ENCODE assay signal across 16 cellular contexts in genomic region chr3:72242326-72242725, GRCh38.
"Had no signal": no experiment of that assay in that cellular context is flagged by ENCODE, and none has a peak within 500 bp of the region (broad histone marks: within the 10 kb centered on the region; RNA-seq: fewer than 3 reads in every experiment).

No MANE protein-coding gene starts in this region.

- H3K27ac Mint-ChIP-seq: activated naive CD8-positive, alpha-beta T cell treated with anti-CD3 and anti-CD28 coated beads for 36 hours; activated T-helper 2 cell treated with anti-CD3 and anti-CD28 coated beads, Interferon-gamma antibody, Interleukin-2, Interleukin-4, amounts not matched to agents 10 μg/mL and 5 μg/mL and 100 μg/mL, durations not matched to agents 14 hours and 24 hours and 36 hours; immature natural killer cell; nephron progenitor cell; stimulated activated memory B cell treated with anti-CD40 and anti-IgM and Interleukin-4, amounts not matched to agents 10 μg/mL and 1 μg/mL and 100 μg/mL, for 72 hours; WTC11 had no signal

- H3K9me3 Mint-ChIP-seq: activated naive CD8-positive, alpha-beta T cell treated with anti-CD3 and anti-CD28 coated beads for 36 hours; activated T-cell treated with anti-CD3 and anti-CD28 coated beads, Interleukin-2, amount 50 U/mL, for 4 hours; activated T-helper 2 cell treated with anti-CD3 and anti-CD28 coated beads, Interferon-gamma antibody, Interleukin-2, Interleukin-4, amounts not matched to agents 10 μg/mL and 5 μg/mL and 100 μg/mL, durations not matched to agents 14 hours and 24 hours and 36 hours; immature natural killer cell; nephron progenitor cell; stimulated activated memory B cell treated with anti-CD40 and anti-IgM and Interleukin-4, amounts not matched to agents 10 μg/mL and 1 μg/mL and 100 μg/mL, for 72 hours had no signal

- H3K4me3 Mint-ChIP-seq: activated naive CD8-positive, alpha-beta T cell treated with anti-CD3 and anti-CD28 coated beads for 36 hours; activated T-cell treated with anti-CD3 and anti-CD28 coated beads, Interleukin-2, amount 50 U/mL, for 4 hours; immature natural killer cell; nephron progenitor cell; stimulated activated memory B cell treated with anti-CD40 and anti-IgM and Interleukin-4, amounts not matched to agents 10 μg/mL and 1 μg/mL and 100 μg/mL, for 72 hours; WTC11 had no signal

- DNase-seq: activated CD8-positive, alpha-beta memory T cell treated with anti-CD3 and anti-CD28 coated beads, Interleukin-2, amount 50 U/mL, for 48 hours; activated naive CD4-positive, alpha-beta T cell; activated naive CD8-positive, alpha-beta T cell treated with anti-CD3 and anti-CD28 coated beads for 36 hours; activated T-cell treated with anti-CD3 and anti-CD28 coated beads, Interleukin-2, amount 50 U/mL, for 4 hours; amniotic stem cell; effector CD4-positive, alpha-beta T cell; immature natural killer cell; left ventricle myocardium inferior; nephron progenitor cell; sigmoid colon; stimulated activated CD4-positive, alpha-beta T cell treated with anti-CD3 and anti-CD28 coated beads, Interleukin-15, amount 100 ng/mL, for 24 hours; T1000; thyroid gland had no signal

- H3K27me3 ChIP-seq: sigmoid colon, thyroid gland had no signal

- H3K4me1 Mint-ChIP-seq: immature natural killer cell had no signal

- ATAC-seq: activated T-cell treated with anti-CD3 and anti-CD28 coated beads, Interleukin-2, amount 50 U/mL, for 4 hours; stimulated activated memory B cell treated with anti-CD40 and anti-IgM and Interleukin-4, amounts not matched to agents 10 μg/mL and 1 μg/mL and 100 μg/mL, for 72 hours; WTC11 had no signal

- H3K27ac ChIP-seq: left ventricle myocardium inferior, sigmoid colon, thyroid gland had no signal

- H3K27me3 Mint-ChIP-seq: activated naive CD8-positive, alpha-beta T cell treated with anti-CD3 and anti-CD28 coated beads for 36 hours had no signal
